ENCODE assay signal across 7 cellular contexts in genomic region chr12:22275847-22276246, GRCh38. TPM values are rescaled to one million over a fixed set of nuclear protein-coding genes. Genes with fewer than 3 reads are reported as not detected.
DNase-seq lines count a peak whose midpoint lies in the region; ATAC-seq, FAIRE-seq and TF ChIP-seq lines count a peak whose summit lies in the region.

No MANE protein-coding gene starts in this region.

- no peaks in the 10 kb centered on the region for H3K79me2 ChIP-seq in H1 (ENCODE audit: control insufficient read depth in 1 of 2, insufficient read depth in 2 of 2, low read length in 2 of 2)

- peak; percentile 98 for DNase-seq in M059J (ENCODE audit: low read depth)
- peak in 1 of 2 experiments; percentile 31 for DNase-seq in H1 (ENCODE audit: low read depth in 1 of 2, low spot score in 2 of 2)
- DNase-seq in medulla oblongata (ENCODE audit: extremely low spot score), result peak; percentile 54
- DNase-seq in urothelium cell line (ENCODE audit: low spot score), result peak; percentile 82
- no peak for DNase-seq in activated T-cell treated with anti-CD3 and anti-CD28 coated beads, Interleukin-2, amount 50 U/mL, for 48 hours

- TF ChIP-seq CTCF in H1 (IDR thresholded peaks at IDR 0.05; ENCODE audit: control extremely low read depth in 1 of 3, insufficient read depth in 1 of 3, low read depth in 1 of 3, low read length in 3 of 3), result no peak

- H3K4me3 ChIP-seq in H1 (ENCODE audit: extremely low read depth in 1 of 4, insufficient read depth in 2 of 4, low read depth in 3 of 4, low read length in 4 of 4), result no peak overlapping the region

- H4K8ac ChIP-seq in H1 (ENCODE audit: extremely low read depth, insufficient read depth, low read length), result no peak overlapping the region

- H3K9ac ChIP-seq in H1 (replicated peaks in 1 of 4; ENCODE audit: extremely low read depth in 1 of 4, low read depth in 3 of 4, low read length in 3 of 4), result no peak overlapping the region

- TF ChIP-seq RAD21 in H1 (IDR thresholded peaks at IDR 0.05 in 1 of 2, conservative IDR thresholded peaks at IDR 0.05 in 1 of 2; ENCODE audit: low read depth in 2 of 2, low read length in 2 of 2), result no peak

- no peak for TF ChIP-seq POLR2A in H1 (IDR thresholded peaks at IDR 0.05; ENCODE audit: control extremely low read depth in 1 of 2, low read depth in 2 of 2, low read length in 2 of 2)

- FAIRE-seq in H1 (lab: Jason Lieb, UNC) (no peak), urothelium cell line (lab: Jason Lieb, UNC) (peak; percentile 85)

- ATAC-seq in GM21447 (IDR thresholded peaks at IDR 0.05; ENCODE audit: unreplicated experiment) (no peak), GM21381 (IDR thresholded peaks at IDR 0.05; ENCODE audit: unreplicated experiment) (no peak)

- WGBS in H1 (ENCODE audit: extremely low coverage in 1 of 2, insufficient coverage in 1 of 2, insufficient read length in 1 of 2, insufficient replicate concordance in 2 of 2, low coverage in 1 of 2, low lambda C conversion rate in 2 of 2, missing lambda C conversion rate in 1 of 2), 2 experiments, result 74% methylated on average over 2 of the region's 2 CpGs; no CpG with 5 or more reads in 1 of the 2 experiments

- no peaks in the 10 kb centered on the region for H3K27me3 ChIP-seq in H1 (replicated peaks in 1 of 4; ENCODE audit: control insufficient read depth in 3 of 4, extremely low read depth in 1 of 4, insufficient read depth in 3 of 4, low read length in 3 of 4)

- no peak overlapping the region for H2BK12ac ChIP-seq in H1 (ENCODE audit: low read depth, low read length)

- no peak overlapping the region for H3K56ac ChIP-seq in H1 (replicated peaks; ENCODE audit: insufficient read length, low read depth, low read length)

- H2BK120ac ChIP-seq in H1 (replicated peaks; ENCODE audit: low read depth, low read length), result no peak overlapping the region

- no peaks in the 10 kb centered on the region for H3K23me2 ChIP-seq in H1 (ENCODE audit: low read depth, low read length)

- no peak overlapping the region for H2BK15ac ChIP-seq in H1 (ENCODE audit: low read length)

- no peak overlapping the region for H3K23ac ChIP-seq in H1 (ENCODE audit: insufficient read length)

- no peak overlapping the region for H3K14ac ChIP-seq in H1 (ENCODE audit: insufficient read length)

- no peak for TF ChIP-seq EP300 in H1 (IDR thresholded peaks at IDR 0.05; ENCODE audit: borderline replicate concordance in 1 of 2, low read depth in 2 of 2, low read length in 2 of 2)

- H4K91ac ChIP-seq in H1 (replicated peaks; ENCODE audit: insufficient read length, low read length), result no peak overlapping the region

- no peak overlapping the region for H2AK5ac ChIP-seq in H1 (ENCODE audit: low read depth, low read length)

- H3K9me3 ChIP-seq in H1 (ENCODE audit: insufficient read depth in 2 of 2, low read depth in 1 of 2, low read length in 1 of 2), result no peaks in the 10 kb centered on the region

- no peaks in the 10 kb centered on the region for H3K36me3 ChIP-seq in H1 (ENCODE audit: control insufficient read depth in 2 of 4, insufficient read depth in 4 of 4, low read length in 3 of 4)

- no peak overlapping the region for H3K4me2 ChIP-seq in H1 (ENCODE audit: insufficient read depth in 1 of 2, low read depth in 2 of 2, low read length in 2 of 2)

- no peaks in the 10 kb centered on the region for H3K4me1 ChIP-seq in H1 (replicated peaks in 1 of 4; ENCODE audit: control insufficient read depth in 3 of 4, insufficient read depth in 4 of 4, low read length in 3 of 4)

- H3K4ac ChIP-seq in H1 (replicated peaks; ENCODE audit: insufficient read length, low read depth, low read length), result no peak overlapping the region

- POLR2A ChIA-PET in H1 (lab: Charles Lee; ENCODE audit: partially characterized antibody), result no interaction called here

- no peak overlapping the region for H4K5ac ChIP-seq in H1 (ENCODE audit: insufficient read length, low read depth, low read length)

- CTCF ChIA-PET in H1 (lab: Charles Lee; ENCODE audit: partially characterized antibody), result interaction anchor here (0.6 to 1.4 kb wide), 4 partner anchors 10 to 401 kb away, joined by 3 to 6 read pairs (median 4); no protein-coding TSS in a partner anchor

- no peaks in the 10 kb centered on the region for H4K20me1 ChIP-seq in H1 (replicated peaks in 1 of 2; ENCODE audit: control insufficient read depth in 1 of 2, insufficient read depth in 2 of 2, low read length in 2 of 2)

- H2BK20ac ChIP-seq in H1 (ENCODE audit: low read length), result no peak overlapping the region

- H3K79me1 ChIP-seq in H1 (ENCODE audit: low read depth, low read length), result no peaks in the 10 kb centered on the region

- peak overlapping the region; percentile 27; the same call in 1 of the 2 replicates for H2AFZ ChIP-seq in H1 (ENCODE audit: low read length)

- no peak overlapping the region for H3K27ac ChIP-seq in H1 (ENCODE audit: low read depth, low read length)

- no peak overlapping the region for H3K18ac ChIP-seq in H1 (ENCODE audit: extremely low read depth, low read length)

- no peak overlapping the region for H2BK5ac ChIP-seq in H1 (ENCODE audit: low read depth, low read length)

TF ChIP-seq in H1, 55 proteins besides CTCF, POLR2A, EP300 and RAD21:
- TF ChIP-seq NRF1 (IDR thresholded peaks at IDR 0.05; ENCODE audit: low read depth, low read length) (no peak), E2F6 (IDR thresholded peaks at IDR 0.05) (no peak), USF2 (IDR thresholded peaks at IDR 0.05; ENCODE audit: low read length) (no peak), CBX8 (IDR thresholded peaks at IDR 0.05; ENCODE audit: borderline replicate concordance, low read depth, low read length) (no peak), HDAC6 (IDR thresholded peaks at IDR 0.05; ENCODE audit: low read depth, low read length) (no peak), SAP30 (IDR thresholded peaks at IDR 0.05; ENCODE audit: insufficient read depth, insufficient replicate concordance, low read length) (no peak), ATF2 (IDR thresholded peaks at IDR 0.05; ENCODE audit: low read length) (no peak), MAFK (IDR thresholded peaks at IDR 0.05; ENCODE audit: low read depth, low read length) (no peak)

RNA-seq across cellular contexts. Expression of gene ST8SIA1, which starts 58.7 kb away (rescaled TPM):
- total RNA-seq in M059J (2014; rRNA removed; shearing (Covaris generic)), result 0.15 and 2.5 TPM in 2 replicates
- 3.2 and 4.4 TPM in 2 replicates for total RNA-seq in H1 (2021; fragmentation: NEBNext Ultra II Directional; extraction: Animal tissue kit (Norgen Biotek cat#: 25700))
- polyA plus RNA-seq in H1 (2011; rRNA removed), result 1.6 and 1.9 TPM in 2 replicates
- polyA plus RNA-seq in H1 (2011; cell fraction: cytosol; rRNA removed), result 2.8 TPM
- polyA plus RNA-seq in H1 (2011; cell fraction: nucleus; rRNA removed), result 2.5 TPM
- polyA plus RNA-seq in H1 (2012, experiment 1 of 2), result 1.9 to 3.0 TPM (median 2.1 TPM) in 4 replicates
- polyA plus RNA-seq in H1 (2012, experiment 2 of 2), result 2.1 TPM
- polyA plus RNA-seq in H1 (2013, experiment 1 of 2), result 1.7 TPM
- 2.7 TPM for polyA plus RNA-seq in H1 (2013, experiment 2 of 2)
- polyA minus RNA-seq in H1 (2011; rRNA and poly(A)+ RNA removed), result 2.9 and 5.0 TPM in 2 replicates
- 1.3 TPM for polyA minus RNA-seq in H1 (2011; cell fraction: cytosol; rRNA and poly(A)+ RNA removed)
- 9.3 TPM for polyA minus RNA-seq in H1 (2011; cell fraction: nucleus; rRNA and poly(A)+ RNA removed)

Comparison
In these comparisons a context has a peak if more than half of its experiments do, and no peak if none do; other contexts are left out.
1. DNase-seq: peak in M059J (single experiment), medulla oblongata (single experiment) and urothelium cell line (single experiment); none in activated T-cell treated with anti-CD3 and anti-CD28 coated beads, Interleukin-2, amount 50 U/mL, for 48 hours (0 of 2).